Comparison of ENCODE assay signal across 11 cellular contexts in the genomic region with DNA sequence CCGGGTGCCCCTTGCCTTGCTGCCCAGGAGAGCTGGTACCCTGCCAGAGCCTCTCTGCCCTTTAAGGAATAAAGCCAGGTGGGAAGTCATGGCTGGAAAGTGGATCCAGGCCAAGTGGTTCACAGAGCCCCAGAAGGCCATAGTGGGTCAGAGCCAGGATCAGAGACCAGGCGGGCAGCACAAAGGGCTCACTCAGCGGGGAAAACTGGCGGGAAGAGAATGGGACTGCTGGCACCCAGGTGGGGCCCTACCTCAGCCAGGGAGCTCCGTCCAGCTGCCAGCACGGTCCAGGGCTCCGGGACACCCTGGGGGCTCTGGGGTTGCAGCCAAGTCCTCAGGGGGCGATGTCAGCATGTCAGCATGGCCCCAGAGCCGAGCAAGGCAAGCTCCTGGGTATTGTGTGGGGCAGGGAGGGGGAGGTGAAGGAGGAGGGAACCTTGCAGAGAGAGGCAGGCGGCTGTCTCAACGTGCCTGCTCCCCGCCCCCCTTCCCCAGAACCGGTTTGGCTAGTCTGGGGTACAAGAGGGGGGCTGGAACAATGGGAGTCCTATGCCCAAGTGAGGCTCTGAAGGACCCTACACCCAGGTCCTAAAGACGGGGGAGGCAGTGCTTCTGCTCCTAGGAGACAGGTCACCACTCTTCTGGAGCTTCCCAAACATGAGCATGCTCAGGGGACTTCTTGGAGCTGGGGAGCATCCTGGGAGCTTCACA. TPM values are rescaled to one million over a fixed set of nuclear protein-coding genes. Genes with fewer than 3 reads are reported as not detected.
DNase-seq lines count a peak whose midpoint lies in the region; ATAC-seq and TF ChIP-seq lines count a peak whose summit lies in the region.
"Had no signal": no experiment of that assay in that cellular context is flagged by ENCODE, and none has a peak within 500 bp of the region (broad histone marks: within the 10 kb centered on the region; RNA-seq: fewer than 3 reads in every experiment).

A gene (minus strand): TSS at position 402 of the 711 bp plus-strand sequence. CDS start 3,598 bp downstream, outside the sequence.

- H3K36me3 ChIP-seq in suprapubic skin, result no peaks in the 10 kb centered on the region
- H3K36me3 ChIP-seq: gastroesophageal sphincter had no signal

- no peak for TF ChIP-seq POLR2A in suprapubic skin (IDR thresholded peaks at IDR 0.05)

- H3K9me3 ChIP-seq in iPS-18c (ENCODE audit: control insufficient read depth, insufficient read depth, low read length) (no peaks in the 10 kb centered on the region), suprapubic skin (no peaks in the 10 kb centered on the region)
- H3K9me3 ChIP-seq: A549, gastroesophageal sphincter had no signal

- WGBS in suprapubic skin, result 27% methylated on average over 13 of the region's 14 CpGs

- peak; percentile 75 to 84 for DNase-seq in NCI-H2081 (lab: John Stamatoyannopoulos, UW)
- no peak for DNase-seq in NCI-H2081 treated with DMSO at 0.1 percent for 48 hours (lab: John Stamatoyannopoulos, UW)
- peak; percentile 90 to 96 for DNase-seq in NCI-H526 (lab: John Stamatoyannopoulos, UW)
- DNase-seq in suprapubic skin (ENCODE audit: low spot score in 2 of 2), result no peak
- no peak for DNase-seq in activated CD8-positive, alpha-beta memory T cell treated with anti-CD3 and anti-CD28 coated beads, Interleukin-2, amount 50 U/mL, for 48 hours
- no peak for DNase-seq in OCI-M1 (lab: John Stamatoyannopoulos, UW)
- DNase-seq: activated CD4-positive, alpha-beta T cell treated with anti-CD3 and anti-CD28 coated beads for 4 hours had no signal

- peak within 1 kb of the TSS; percentile 65 for H3K27ac ChIP-seq in suprapubic skin
- H3K27ac ChIP-seq: gastroesophageal sphincter had no signal

- TF ChIP-seq EP300 in suprapubic skin (IDR thresholded peaks at IDR 0.05), result no peak

- peaks cover 57% of the 10 kb centered on the region for H3K4me1 ChIP-seq in suprapubic skin

- ATAC-seq in GM21737 (IDR thresholded peaks at IDR 0.05; ENCODE audit: unreplicated experiment), result no peak
- ATAC-seq: A549, gastroesophageal sphincter had no signal

- TF ChIP-seq CTCF in suprapubic skin (IDR thresholded peaks at IDR 0.05), result no peak

- no peaks in the 10 kb centered on the region for H3K27me3 ChIP-seq in suprapubic skin
- H3K27me3 ChIP-seq: gastroesophageal sphincter had no signal

- H3K4me3 ChIP-seq in iPS-18c (ENCODE audit: insufficient read depth, low read depth, low read length), result peak within 1 kb of the TSS; percentile 52
- peak within 1 kb of the TSS; percentile 42 for H3K4me3 ChIP-seq in suprapubic skin
- H3K4me3 ChIP-seq: A549, gastroesophageal sphincter had no signal

RNA-seq across cellular contexts. Expression of the gene that starts here (rescaled TPM):
- total RNA-seq in suprapubic skin, result 10 to 100 TPM; 33.0 to 83.8 (median 45.7) TPM

Comparison
In these comparisons a context has a peak if more than half of its experiments do, and no peak if none do; other contexts are left out.
1. DNase-seq: peak in NCI-H2081 (2 of 2) and NCI-H526 (2 of 2); none in NCI-H2081 treated with DMSO at 0.1 percent for 48 hours (single experiment), suprapubic skin (0 of 2), activated CD8-positive, alpha-beta memory T cell treated with anti-CD3 and anti-CD28 coated beads, Interleukin-2, amount 50 U/mL, for 48 hours (single experiment) and OCI-M1 (single experiment).